16 cellular contexts compared by ENCODE assay signal in the genomic region with DNA sequence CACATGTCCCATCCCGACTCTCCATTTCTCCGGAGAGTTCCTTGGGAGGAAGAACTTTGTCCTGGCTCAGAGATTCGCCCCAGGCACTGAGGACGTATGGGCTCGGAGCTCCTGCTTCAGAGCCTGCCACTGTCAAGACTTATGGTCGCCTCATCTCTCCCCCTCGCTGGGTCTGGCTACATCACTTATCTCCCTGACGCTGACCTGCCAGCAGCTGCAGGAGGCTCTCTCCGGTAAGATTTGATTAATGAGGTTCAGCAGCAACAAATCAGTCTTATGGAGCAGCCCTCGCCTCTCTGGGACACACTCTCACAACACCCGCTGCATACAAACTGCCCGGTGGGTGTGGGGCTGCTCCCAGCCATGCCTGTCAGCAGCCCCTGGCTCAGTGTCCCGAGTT.
"Had no signal": no experiment of that assay in that cellular context is flagged by ENCODE, and none has a peak within 500 bp of the region (broad histone marks: within the 10 kb centered on the region; RNA-seq: fewer than 3 reads in every experiment).

No MANE protein-coding gene starts in this region.

- H3K4me3 ChIP-seq: body of pancreas, sigmoid colon, spleen, upper lobe of right lung had no signal

- H3K9me3 Mint-ChIP-seq: activated naive CD4-positive, alpha-beta T cell treated with anti-CD3 and anti-CD28 coated beads, Interleukin-2, amount 50 U/mL, for 72 hours; stimulated activated naive CD8-positive, alpha-beta T cell treated with anti-CD3 and anti-CD28 coated beads, Interleukin-15, amount 100 ng/mL, for 72 hours had no signal

- H3K9me3 ChIP-seq: body of pancreas, neutrophil, sigmoid colon, spleen, upper lobe of right lung had no signal

- H3K36me3 ChIP-seq: neutrophil, sigmoid colon, spleen, upper lobe of right lung had no signal

- DNase-seq: activated CD4-positive, alpha-beta T cell treated with anti-CD3 and anti-CD28 coated beads, Interleukin-2, amount 50 U/mL, for 4 hours; amygdala; body of pancreas; effector CD8-positive, alpha-beta T cell; foreskin fibroblast; hypothalamus; left ventricle myocardium superior; mesendoderm; sigmoid colon; spleen; stimulated activated naive CD8-positive, alpha-beta T cell treated with anti-CD3 and anti-CD28 coated beads, Interleukin-15, amount 100 ng/mL, for 72 hours; upper lobe of right lung had no signal

- H3K27me3 ChIP-seq: body of pancreas had no signal

- H3K27ac ChIP-seq: body of pancreas, neutrophil, parathyroid adenoma, sigmoid colon, spleen, upper lobe of right lung had no signal

- ATAC-seq: activated CD4-positive, CD25-positive, alpha-beta regulatory T cell treated with anti-CD3 and anti-CD28 coated beads, Interleukin-2, amount 50 U/mL, for 24 hours; activated naive CD4-positive, alpha-beta T cell treated with anti-CD3 and anti-CD28 coated beads, Interleukin-2, amount 50 U/mL, for 72 hours; body of pancreas; left ventricle myocardium superior; stimulated activated naive CD8-positive, alpha-beta T cell treated with anti-CD3 and anti-CD28 coated beads, Interleukin-15, amount 100 ng/mL, for 72 hours; upper lobe of right lung had no signal

- H3K36me3 Mint-ChIP-seq: activated naive CD4-positive, alpha-beta T cell treated with anti-CD3 and anti-CD28 coated beads, Interleukin-2, amount 50 U/mL, for 72 hours had no signal

- H3K4me3 Mint-ChIP-seq: stimulated activated naive CD8-positive, alpha-beta T cell treated with anti-CD3 and anti-CD28 coated beads, Interleukin-15, amount 100 ng/mL, for 72 hours had no signal

- H3K27ac Mint-ChIP-seq: activated naive CD4-positive, alpha-beta T cell treated with anti-CD3 and anti-CD28 coated beads, Interleukin-2, amount 50 U/mL, for 72 hours; stimulated activated naive CD8-positive, alpha-beta T cell treated with anti-CD3 and anti-CD28 coated beads, Interleukin-15, amount 100 ng/mL, for 72 hours had no signal
